8 cellular contexts compared by ENCODE assay signal in genomic region chr1:24931481-24932221, GRCh38. TPM values are rescaled to one million over a fixed set of nuclear protein-coding genes. Genes with fewer than 3 reads are reported as not detected.
DNase-seq lines count a peak whose midpoint lies in the region; ATAC-seq, FAIRE-seq and TF ChIP-seq lines count a peak whose summit lies in the region.

No MANE protein-coding gene starts in this region.

- no peak for ATAC-seq in pancreas

- no peak overlapping the region for H2AK5ac ChIP-seq in H1 (ENCODE audit: low read depth, low read length)

- CTCF ChIA-PET in H1 (lab: Charles Lee; ENCODE audit: partially characterized antibody) = interaction anchor here (0.6 to 3.4 kb wide), 18 partner anchors 10 to 279 kb away, joined by 3 to 23 read pairs (median 6); no protein-coding TSS in a partner anchor

- H2BK120ac ChIP-seq in H1 (replicated peaks; ENCODE audit: low read depth, low read length) = no peak overlapping the region

- H3K4me3 ChIP-seq in MM.1S (ENCODE audit: low read length) (no peak overlapping the region), H1 (ENCODE audit: extremely low read depth in 1 of 4, insufficient read depth in 2 of 4, low read depth in 3 of 4, low read length in 4 of 4) (peak overlapping the region; percentile 19 to 61 (median 38); a peak in 7 of 8 replicates), pancreas (peak overlapping the region in 3 of 4 donors; percentile 4 to 36 (median 10))

- TF ChIP-seq POLR2A in H1 (IDR thresholded peaks at IDR 0.05; ENCODE audit: control extremely low read depth in 1 of 2, low read depth in 2 of 2, low read length in 2 of 2) = no peak

- H4K20me1 ChIP-seq in MM.1S (ENCODE audit: insufficient read depth, low read length) (no peaks in the 10 kb centered on the region; the same call in 1 of the 2 replicates), H1 (replicated peaks in 1 of 2; ENCODE audit: control insufficient read depth in 1 of 2, insufficient read depth in 2 of 2, low read length in 2 of 2) (peaks cover 0 to 8% of the 10 kb centered on the region in 2 experiments)

- H3K4ac ChIP-seq in H1 (replicated peaks; ENCODE audit: insufficient read length, low read depth, low read length) = no peak overlapping the region

- WGBS in H1 (ENCODE audit: extremely low coverage in 1 of 2, insufficient coverage in 1 of 2, insufficient read length in 1 of 2, insufficient replicate concordance in 2 of 2, low coverage in 1 of 2, low lambda C conversion rate in 2 of 2, missing lambda C conversion rate in 1 of 2), 2 experiments = 2% methylated on average over 60 of the region's 63 CpGs; no CpG with 5 or more reads in 1 of the 2 experiments
- 12% methylated on average over 63 of the region's 63 CpGs for WGBS in pancreas, 2 donors

- H2BK5ac ChIP-seq in H1 (ENCODE audit: low read depth, low read length) = no peak overlapping the region; the same call in 1 of the 2 replicates

- 0 out of 2 replicates have a peak overlapping the region, but pooled peaks have one; percentile 10 for H3K4me2 ChIP-seq in MM.1S (ENCODE audit: low read depth, low read length)
- H3K4me2 ChIP-seq in H1 (ENCODE audit: insufficient read depth in 1 of 2, low read depth in 2 of 2, low read length in 2 of 2) = peak overlapping the region; percentile 89 to 90

- H4K91ac ChIP-seq in H1 (replicated peaks; ENCODE audit: insufficient read length, low read length) = peak overlapping the region; percentile 14

- TF ChIP-seq CTCF in MM.1S (IDR thresholded peaks at IDR 0.05; ENCODE audit: low read length) = no peak
- TF ChIP-seq CTCF in H1 (IDR thresholded peaks at IDR 0.05; ENCODE audit: control extremely low read depth in 1 of 3, insufficient read depth in 1 of 3, low read depth in 1 of 3, low read length in 3 of 3) = no peak
- TF ChIP-seq CTCF in pancreas (IDR thresholded peaks at IDR 0.05) = no peak
- no peak for TF ChIP-seq CTCF in GM10266 (IDR thresholded peaks at IDR 0.05; ENCODE audit: control insufficient read depth, insufficient read depth, low read depth, missing control alignments)
- TF ChIP-seq CTCF in D721Med (IDR thresholded peaks at IDR 0.05; ENCODE audit: insufficient read depth, missing control alignments) = no peak

- no peak overlapping the region for H3K14ac ChIP-seq in H1 (ENCODE audit: insufficient read length)

- H3K27me3 ChIP-seq in MM.1S (replicated peaks; ENCODE audit: insufficient read depth, low read length) (no peaks in the 10 kb centered on the region), H1 (replicated peaks in 1 of 4; ENCODE audit: control insufficient read depth in 3 of 4, extremely low read depth in 1 of 4, insufficient read depth in 3 of 4, low read length in 3 of 4) (peaks cover 67 to 93% (median 88%) of the 10 kb centered on the region in 4 experiments), pancreas (peaks cover 5 to 58% (median 9%) of the 10 kb centered on the region in 4 donors)

- no peak overlapping the region for H4K5ac ChIP-seq in H1 (ENCODE audit: insufficient read length, low read depth, low read length)

- H2BK12ac ChIP-seq in H1 (ENCODE audit: low read depth, low read length) = peak overlapping the region; percentile 94

- peak overlapping the region; percentile 66; the same call in 1 of the 2 replicates for H4K8ac ChIP-seq in H1 (ENCODE audit: extremely low read depth, insufficient read depth, low read length)

- H3K9me3 ChIP-seq in ES-I3 (ENCODE audit: control insufficient read depth, insufficient read depth, low read length) (no peaks in the 10 kb centered on the region), MM.1S (replicated peaks; ENCODE audit: insufficient read depth, low read length) (no peaks in the 10 kb centered on the region), H1 (ENCODE audit: insufficient read depth in 2 of 2, low read depth in 1 of 2, low read length in 1 of 2) (no peaks in the 10 kb centered on the region), pancreas (no peaks in the 10 kb centered on the region)

- H3K79me1 ChIP-seq in H1 (ENCODE audit: low read depth, low read length) = no peaks in the 10 kb centered on the region

- H3K79me2 ChIP-seq in MM.1S (ENCODE audit: low read length) (peaks cover 29% of the 10 kb centered on the region), H1 (ENCODE audit: control insufficient read depth in 1 of 2, insufficient read depth in 2 of 2, low read length in 2 of 2) (no peaks in the 10 kb centered on the region)

- no peak for TF ChIP-seq EP300 in H1 (IDR thresholded peaks at IDR 0.05; ENCODE audit: borderline replicate concordance in 1 of 2, low read depth in 2 of 2, low read length in 2 of 2)

- peaks cover 24% of the 10 kb centered on the region; the same call in 1 of the 2 replicates for H3K23me2 ChIP-seq in H1 (ENCODE audit: low read depth, low read length)

- no peaks in the 10 kb centered on the region for H3K36me3 ChIP-seq in ES-I3 (ENCODE audit: insufficient read depth, low read length)
- no peaks in the 10 kb centered on the region for H3K36me3 ChIP-seq in MM.1S (replicated peaks; ENCODE audit: insufficient read depth, low read length)
- H3K36me3 ChIP-seq in H1 (ENCODE audit: control insufficient read depth in 2 of 4, insufficient read depth in 4 of 4, low read length in 3 of 4) = no peaks in the 10 kb centered on the region
- H3K36me3 ChIP-seq in pancreas = no peaks in the 10 kb centered on the region

- H2AFZ ChIP-seq in MM.1S (ENCODE audit: low read length) (no peak overlapping the region), H1 (ENCODE audit: low read length) (peak overlapping the region; percentile 90; the same call in 1 of the 2 replicates)

- H3K23ac ChIP-seq in H1 (ENCODE audit: insufficient read length) = no peak overlapping the region

- peak overlapping the region; percentile 87 for H3K18ac ChIP-seq in H1 (ENCODE audit: extremely low read depth, low read length)

- no peak overlapping the region for H3K56ac ChIP-seq in H1 (replicated peaks; ENCODE audit: insufficient read length, low read depth, low read length)

- H3K4me1 ChIP-seq in ES-I3 (ENCODE audit: insufficient read depth, low read length) (peaks cover 28% of the 10 kb centered on the region), MM.1S (ENCODE audit: low read length) (peaks cover 19% of the 10 kb centered on the region), H1 (replicated peaks in 1 of 4; ENCODE audit: control insufficient read depth in 3 of 4, insufficient read depth in 4 of 4, low read length in 3 of 4) (peaks cover 6 to 65% (median 42%) of the 10 kb centered on the region in 4 experiments), pancreas (peaks cover 0 to 4% (median 0%) of the 10 kb centered on the region in 3 donors)

- POLR2A ChIA-PET in H1 (lab: Charles Lee; ENCODE audit: partially characterized antibody) = interaction anchor here (1.3 to 2.0 kb wide), 2 partner anchors 8 to 84 kb away, joined by 3 to 6 read pairs; no protein-coding TSS in a partner anchor

- DNase-seq in MM.1S = no peak
- DNase-seq in H1 (ENCODE audit: low read depth in 1 of 2, low spot score in 2 of 2) = peak in 1 of 2 experiments; percentile 73
- DNase-seq in pancreas = peak in 1 of 6 donors; percentile 58
- DNase-seq in GM10266 (ENCODE audit: extremely low spot score) = no peak
- no peak for DNase-seq in SIG-M5 (lab: John Stamatoyannopoulos, UW)
- DNase-seq in COR-L47 (lab: John Stamatoyannopoulos, UW) = no peak
- no peak for DNase-seq in D721Med (ENCODE audit: insufficient read length, low spot score)

- H2BK20ac ChIP-seq in H1 (ENCODE audit: low read length) = peak overlapping the region; percentile 80; the same call in 1 of the 2 replicates

- intact Hi-C loops in pancreas (cut with DNase I) = no loop called here

- H3K9ac ChIP-seq in ES-I3 (ENCODE audit: low read depth, low read length) (peak overlapping the region; percentile 41; the same call in 1 of the 2 replicates), MM.1S (ENCODE audit: low read length) (no peak overlapping the region), H1 (replicated peaks in 1 of 4; ENCODE audit: extremely low read depth in 1 of 4, low read depth in 3 of 4, low read length in 3 of 4) (no peak overlapping the region)

- 0 out of 2 replicates have a peak overlapping the region, but pooled peaks have one; percentile 46 for H2BK15ac ChIP-seq in H1 (ENCODE audit: low read length)

- H3K9me2 ChIP-seq in MM.1S (replicated peaks; ENCODE audit: insufficient read depth, low read length) = no peaks in the 10 kb centered on the region

- FAIRE-seq in H1 (lab: Jason Lieb, UNC) (no peak), pancreas (lab: Jason Lieb, UNC) (no peak), D721Med (lab: Jason Lieb, UNC) (no peak)

- peaks cover 19% of the 10 kb centered on the region for H3F3A ChIP-seq in MM.1S (ENCODE audit: insufficient read depth, low read length)

- H3K27ac ChIP-seq in MM.1S (ENCODE audit: low read length) = no peak overlapping the region
- no peak overlapping the region for H3K27ac ChIP-seq in H1 (ENCODE audit: low read depth, low read length)
- no peak overlapping the region for H3K27ac ChIP-seq in pancreas

- TF ChIP-seq RAD21 in H1 (IDR thresholded peaks at IDR 0.05 in 1 of 2, conservative IDR thresholded peaks at IDR 0.05 in 1 of 2; ENCODE audit: low read depth in 2 of 2, low read length in 2 of 2) = no peak

TF ChIP-seq in H1, 55 proteins besides CTCF, POLR2A, EP300 and RAD21 (continues in another document):
- TF ChIP-seq MAX (IDR thresholded peaks at IDR 0.05) (peak; percentile 95), MAFK (IDR thresholded peaks at IDR 0.05; ENCODE audit: low read depth, low read length) (no peak), JUND (IDR thresholded peaks at IDR 0.05; ENCODE audit: low read length) (no peak), BCL11A (IDR thresholded peaks at IDR 0.05; ENCODE audit: low read depth in 2 of 2, low read length in 2 of 2) (no peak)

RNA-seq across cellular contexts. Expression of gene RUNX3, which starts 1.6 kb away (rescaled TPM):
- total RNA-seq in H1 (2021; fragmentation: NEBNext Ultra II Directional; extraction: Animal tissue kit (Norgen Biotek cat#: 25700)) = 0.48 and 0.82 TPM in 2 replicates
- polyA plus RNA-seq in H1 (2011; rRNA removed) = 0.49 and 0.62 TPM in 2 replicates
- 0.44 TPM for polyA plus RNA-seq in H1 (2011; cell fraction: cytosol; rRNA removed)
- polyA plus RNA-seq in H1 (2011; cell fraction: nucleus; rRNA removed) = 0.70 TPM
- 0.33 to 1.3 TPM (median 0.64 TPM) in 4 replicates for polyA plus RNA-seq in H1 (2012, experiment 1 of 2)
- polyA plus RNA-seq in H1 (2012, experiment 2 of 2) = 0.55 TPM
- polyA plus RNA-seq in H1 (2013, experiment 1 of 2) = 0.61 TPM
- 0.52 TPM for polyA plus RNA-seq in H1 (2013, experiment 2 of 2)
- polyA minus RNA-seq in H1 (2011; rRNA and poly(A)+ RNA removed) = 0.13 TPM in 1 of 2 replicates, not detected in the other
- polyA minus RNA-seq in H1 (2011; cell fraction: cytosol; rRNA and poly(A)+ RNA removed) = 1.5 TPM
- polyA minus RNA-seq in H1 (2011; cell fraction: nucleus; rRNA and poly(A)+ RNA removed) = 0.30 TPM
- 1 to 10 TPM in 3 of 6 donors, under 1 TPM in 3; 0.32 to 3.7 (median 1.1) TPM for total RNA-seq in pancreas
- under 1 TPM; 0.30 to 0.42 TPM for polyA plus RNA-seq in pancreas
